14 cellular contexts compared by ENCODE assay signal in the genomic region with DNA sequence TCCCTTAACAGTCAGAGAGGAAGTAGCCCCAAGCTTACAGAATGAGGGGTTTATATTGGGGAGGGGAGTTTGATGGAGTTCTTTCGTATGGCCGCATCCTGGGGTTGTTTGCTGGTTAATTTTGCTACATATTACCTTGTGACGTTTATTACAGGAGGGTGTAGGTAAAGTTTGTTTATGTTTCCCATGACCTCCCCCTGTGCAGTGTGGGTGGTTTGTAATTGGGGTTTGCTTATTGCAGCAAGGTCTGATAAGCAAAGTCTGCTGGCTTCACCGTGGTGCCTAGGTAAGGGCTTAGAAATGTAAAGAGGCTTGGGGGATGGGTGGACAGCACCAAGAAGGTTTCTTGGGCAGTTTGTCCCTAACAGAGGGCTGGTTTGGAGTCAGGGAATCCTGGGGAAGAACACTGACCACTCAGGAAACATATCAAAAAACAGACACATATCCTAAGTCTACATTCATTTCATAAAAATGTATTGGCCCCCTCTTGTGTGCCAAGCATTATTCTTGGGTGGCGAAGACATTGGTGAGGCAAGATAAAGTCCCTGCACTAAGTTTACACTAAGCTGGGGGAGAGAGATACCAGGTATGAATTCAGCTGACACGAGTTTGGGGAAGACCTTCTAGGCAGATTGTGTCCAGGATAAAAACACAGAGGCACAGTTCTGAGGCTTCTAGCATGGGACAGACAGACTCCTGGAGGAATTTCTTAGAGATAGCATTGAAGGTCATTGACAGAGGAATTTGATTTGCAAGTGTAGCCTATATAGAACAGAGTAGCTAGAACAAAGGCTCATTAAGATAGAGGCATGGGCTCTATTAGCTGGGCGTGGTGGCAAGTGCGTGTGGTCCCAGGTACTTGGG. TPM values are rescaled to one million over a fixed set of nuclear protein-coding genes. Genes with fewer than 3 reads are reported as not detected.
A peak's percentile ranks its signal among the peaks of the same experiment; 100 is the strongest.
DNase-seq lines count a peak whose midpoint lies in the region; ATAC-seq, FAIRE-seq and TF ChIP-seq lines count a peak whose summit lies in the region.
"Had no signal": no experiment of that assay in that cellular context is flagged by ENCODE, and none has a peak within 500 bp of the region (broad histone marks: within the 10 kb centered on the region; RNA-seq: fewer than 3 reads in every experiment).

No MANE protein-coding gene starts in this region.

- no peak overlapping the region for H3K4me3 ChIP-seq in HepG2 (replicated peaks in 1 of 3; ENCODE audit: insufficient read depth in 1 of 3, low read depth in 2 of 3, low read length in 3 of 3)
- no peak overlapping the region for H3K4me3 ChIP-seq in right lobe of liver
- no peak overlapping the region for H3K4me3 ChIP-seq in right cardiac atrium (ENCODE audit: low read length)
- H3K4me3 ChIP-seq: gastroesophageal sphincter, uterus had no signal

- H3K4me1 ChIP-seq in HepG2 (ENCODE audit: insufficient read depth, low read length) = peaks cover 55% of the 10 kb centered on the region
- no peaks in the 10 kb centered on the region for H3K4me1 ChIP-seq in right lobe of liver
- peaks cover 7% of the 10 kb centered on the region for H3K4me1 ChIP-seq in right cardiac atrium (ENCODE audit: control insufficient read depth, insufficient read depth, low read length)
- H3K4me1 ChIP-seq: gastroesophageal sphincter, uterus had no signal

- H3K4me2 ChIP-seq in HepG2 (ENCODE audit: low read depth, low read length) = no peak overlapping the region

- peaks cover 7% of the 10 kb centered on the region for H3K36me3 Mint-ChIP-seq in type B pancreatic cell
- H3K36me3 Mint-ChIP-seq: naive B cell had no signal

- TF ChIP-seq POLR2A in HepG2 (IDR thresholded peaks at IDR 0.05; ENCODE audit: insufficient read depth in 1 of 2, low read depth in 2 of 2, low read length in 2 of 2) (no peak), right lobe of liver (IDR thresholded peaks at IDR 0.05) (no peak)

- intact Hi-C loops in HepG2 (cut with micrococcal nuclease; ENCODE audit: unreplicated experiment) (no loop called here), right lobe of liver (cut with DNase I) (no loop called here), right cardiac atrium (cut with DNase I) (no loop called here)

- H4K20me1 ChIP-seq in HepG2 (ENCODE audit: insufficient read depth, low read length) = no peaks in the 10 kb centered on the region

- no peaks in the 10 kb centered on the region for H3K79me2 ChIP-seq in HepG2 (ENCODE audit: insufficient read depth, low read length)

- no peak for TF ChIP-seq RAD21 in HepG2 (CRISPR knock-in tag; IDR thresholded peaks at IDR 0.05)

- ATAC-seq in HepG2 = no peak
- ATAC-seq in right lobe of liver = no peak
- peak in 1 of 2 donors; percentile 20 for ATAC-seq in right cardiac atrium
- ATAC-seq in activated CD4-positive, CD25-positive, alpha-beta regulatory T cell treated with anti-CD3 and anti-CD28 coated beads, Interleukin-2, amount 50 U/mL, for 24 hours = no peak
- ATAC-seq: gastroesophageal sphincter had no signal

- H3K27ac ChIP-seq in HepG2 (ENCODE audit: extremely low read length, insufficient read depth, low read length) = no peak overlapping the region
- H3K27ac ChIP-seq in right lobe of liver = no peak overlapping the region
- H3K27ac ChIP-seq in right cardiac atrium (ENCODE audit: low read length) = peak overlapping the region; percentile 97
- H3K27ac ChIP-seq: gastroesophageal sphincter, uterus had no signal

- H3K27me3 ChIP-seq in HepG2 (ENCODE audit: control insufficient read depth in 1 of 2, insufficient read depth in 2 of 2, low read length in 2 of 2) (no peaks in the 10 kb centered on the region), right lobe of liver (no peaks in the 10 kb centered on the region), right cardiac atrium (ENCODE audit: control insufficient read depth, insufficient read depth) (no peaks in the 10 kb centered on the region)
- H3K27me3 ChIP-seq: gastroesophageal sphincter, uterus had no signal

- H3K4me3 Mint-ChIP-seq in type B pancreatic cell = no peak overlapping the region

- POLR2A ChIA-PET in HepG2 (lab: Yijun Ruan, JAX) = interaction anchor here (1.9 to 2.0 kb wide), 2 partner anchors 10 to 13 kb away, joined by 8 to 11 read pairs; a partner anchor contains a TSS

- no peaks in the 10 kb centered on the region; a peak in 1 of 5 replicates for H3K36me3 ChIP-seq in HepG2 (replicated peaks in 1 of 2; ENCODE audit: control insufficient read depth in 1 of 2, insufficient read depth in 2 of 2, low read length in 2 of 2)
- no peaks in the 10 kb centered on the region for H3K36me3 ChIP-seq in right lobe of liver
- H3K36me3 ChIP-seq: uterus had no signal

- no peak for FAIRE-seq in HepG2 (lab: Jason Lieb, UNC)

- CTCF ChIA-PET in HepG2 (lab: Yijun Ruan, JAX; ENCODE audit: low intra/inter-chr PET ratio, low total read pairs) = no interaction called here

- BruUV-seq in HepG2 (replicated peaks; lab: Mats Ljungman, UMichigan) = no TSS peak

- DNase-seq in HepG2 (ENCODE audit: low spot score) = no peak
- no peak for DNase-seq in right lobe of liver
- no peak for DNase-seq in right cardiac atrium
- no peak for DNase-seq in type B pancreatic cell (ENCODE audit: extremely low spot score, unreplicated experiment)
- no peak for DNase-seq in NCI-H1105 treated with DMSO at 0.1 percent for 48 hours (lab: John Stamatoyannopoulos, UW)
- DNase-seq: activated CD4-positive, alpha-beta T cell treated with anti-CD3 and anti-CD28 coated beads, Interleukin-2, amount 50 U/mL, for 4 hours; naive B cell; NCI-H187 treated with DMSO at 0.1 percent for 48 hours; NCI-H748 treated with DMSO at 0.1 percent for 48 hours; stimulated activated CD4-positive, alpha-beta T cell treated with anti-CD3 and anti-CD28 coated beads, Interleukin-2, amount 100 ng/mL, for 24 hours; T1000; uterus had no signal

- in situ Hi-C loops in HepG2 (cut with HindIII; ENCODE audit: extremely low pct_ligation_motif_present, low pct_unique_long_range_greater_than_20kb) = no loop called here

- H3K9me3 ChIP-seq in HepG2 (ENCODE audit: low read length) (no peaks in the 10 kb centered on the region), right lobe of liver (no peaks in the 10 kb centered on the region), right cardiac atrium (ENCODE audit: control insufficient read depth, low read length) (no peaks in the 10 kb centered on the region)
- H3K9me3 ChIP-seq: gastroesophageal sphincter, uterus had no signal

- H3K9ac ChIP-seq in HepG2 (ENCODE audit: insufficient read depth, low read depth, low read length) = no peak overlapping the region

- no peaks in the 10 kb centered on the region for H3K27me3 Mint-ChIP-seq in type B pancreatic cell
- H3K27me3 Mint-ChIP-seq: naive B cell had no signal

- H3K9me3 Mint-ChIP-seq in type B pancreatic cell = no peaks in the 10 kb centered on the region
- H3K9me3 Mint-ChIP-seq: naive B cell had no signal

- no peak for TF ChIP-seq CTCF in HepG2 (CRISPR knock-in tag; IDR thresholded peaks at IDR 0.05)
- TF ChIP-seq CTCF in right lobe of liver (IDR thresholded peaks at IDR 0.05) = no peak
- no peak for TF ChIP-seq CTCF in type B pancreatic cell (conservative IDR thresholded peaks at IDR 0.05)

- WGBS in HepG2 (ENCODE audit: low lambda C conversion rate) = 69% methylated on average over 8 of the region's 8 CpGs
- 62% methylated on average over 5 of the region's 8 CpGs for WGBS in right lobe of liver (ENCODE audit: insufficient coverage, low coverage, low lambda C conversion rate, missing lambda C conversion rate)
- WGBS in right cardiac atrium = 65% methylated on average over 8 of the region's 8 CpGs

- H3K4me1 Mint-ChIP-seq in type B pancreatic cell (ENCODE audit: unreplicated experiment) = peaks cover 30% of the 10 kb centered on the region

- peak overlapping the region; percentile 76 for H3K27ac Mint-ChIP-seq in type B pancreatic cell

- H2AFZ ChIP-seq in HepG2 (ENCODE audit: low read length) = no peak overlapping the region

- TF ChIP-seq EP300 in HepG2 (IDR thresholded peaks at IDR 0.05; ENCODE audit: low read depth in 2 of 2, low read length in 2 of 2) (no peak), HepG2 (CRISPR knock-in tag; IDR thresholded peaks at IDR 0.05; ENCODE audit: borderline replicate concordance) (no peak)

RNA-seq across cellular contexts. Expression of a gene that starts 9.6 kb away (rescaled TPM):
- total RNA-seq in HepG2 (2016; rRNA removed; fragmentation: Illumina TruSeq; extraction: Trizol) = 7.3 and 9.1 TPM in 2 replicates
- total RNA-seq in HepG2 (2016; cell fraction: cytosol; rRNA removed; fragmentation: Illumina TruSeq; extraction: Trizol; ENCODE audit: low read depth) = 2.8 and 3.1 TPM in 2 replicates
- 5.9 and 8.3 TPM in 2 replicates for total RNA-seq in HepG2 (2016; cell fraction: insoluble cytoplasmic fraction; rRNA removed; fragmentation: Illumina TruSeq; extraction: Trizol)
- total RNA-seq in HepG2 (2016; cell fraction: membrane; rRNA removed; fragmentation: Illumina TruSeq; extraction: Trizol) = 6.4 and 7.9 TPM in 2 replicates
- total RNA-seq in HepG2 (2016; cell fraction: nucleus; rRNA removed; fragmentation: Illumina TruSeq; extraction: Trizol) = 7.4 and 7.9 TPM in 2 replicates
- 4.1 and 4.8 TPM in 2 replicates for polyA plus RNA-seq in HepG2 (2011; rRNA removed)
- polyA plus RNA-seq in HepG2 (2011; cell fraction: cytosol; rRNA removed) = 4.1 and 4.5 TPM in 2 replicates
- polyA plus RNA-seq in HepG2 (2011; cell fraction: nucleus; rRNA removed) = 11.6 and 12.2 TPM in 2 replicates
- polyA plus RNA-seq in HepG2 (2012) = 3.6 and 4.9 TPM in 2 replicates
- 1.7 and 2.0 TPM in 2 replicates for polyA plus RNA-seq in HepG2 (2016; cell fraction: cytosol; fragmentation: Illumina TruSeq; extraction: Trizol; ENCODE audit: low read depth)
- polyA plus RNA-seq in HepG2 (2016; cell fraction: insoluble cytoplasmic fraction; fragmentation: Illumina TruSeq; extraction: Trizol; ENCODE audit: low read depth) = 6.8 and 7.3 TPM in 2 replicates
- polyA plus RNA-seq in HepG2 (2016; cell fraction: membrane; fragmentation: Illumina TruSeq; extraction: Trizol; ENCODE audit: low read depth) = 4.0 TPM in 2 replicates
- 18.1 and 18.6 TPM in 2 replicates for polyA plus RNA-seq in HepG2 (2016; cell fraction: nucleus; fragmentation: Illumina TruSeq; extraction: Trizol; ENCODE audit: insufficient read depth, low read depth)
- 4.3 and 10.8 TPM in 2 replicates for polyA minus RNA-seq in HepG2 (2011; rRNA and poly(A)+ RNA removed; ENCODE audit: low replicate concordance)
- polyA minus RNA-seq in HepG2 (2011; cell fraction: cytosol; rRNA and poly(A)+ RNA removed) = 6.1 and 6.6 TPM in 2 replicates
- polyA minus RNA-seq in HepG2 (2011; cell fraction: nucleus; rRNA and poly(A)+ RNA removed) = 7.7 and 8.7 TPM in 2 replicates
- 1 to 10 TPM; 3.2 to 6.5 (median 4.8) TPM for total RNA-seq in right lobe of liver
- total RNA-seq in right cardiac atrium = 10 to 100 TPM in 3 of 4 donors, 1 to 10 TPM in 1; 9.6 to 12.5 (median 12.3) TPM
- 7.0 TPM for polyA plus RNA-seq in right cardiac atrium
- 16.8 and 20.2 TPM in 2 replicates for total RNA-seq in type B pancreatic cell (ENCODE audit: low replicate concordance)

RNA-seq across cellular contexts. Expression of a gene that starts 14.0 kb away (rescaled TPM):
- total RNA-seq in HepG2 (2016; rRNA removed; fragmentation: Illumina TruSeq; extraction: Trizol) (8.8 and 10.2 TPM in 2 replicates), right lobe of liver (1 to 10 TPM; 5.3 to 9.7 (median 6.4) TPM), right cardiac atrium (10 to 100 TPM in 3 of 4 donors, 1 to 10 TPM in 1; 9.1 to 14.6 (median 12.6) TPM), type B pancreatic cell (ENCODE audit: low replicate concordance) (9.3 and 11.4 TPM in 2 replicates)
- 2.7 and 2.8 TPM in 2 replicates for total RNA-seq in HepG2 (2016; cell fraction: cytosol; rRNA removed; fragmentation: Illumina TruSeq; extraction: Trizol; ENCODE audit: low read depth)
- total RNA-seq in HepG2 (2016; cell fraction: insoluble cytoplasmic fraction; rRNA removed; fragmentation: Illumina TruSeq; extraction: Trizol) = 10.3 and 10.8 TPM in 2 replicates
- 8.9 and 9.2 TPM in 2 replicates for total RNA-seq in HepG2 (2016; cell fraction: membrane; rRNA removed; fragmentation: Illumina TruSeq; extraction: Trizol)
- total RNA-seq in HepG2 (2016; cell fraction: nucleus; rRNA removed; fragmentation: Illumina TruSeq; extraction: Trizol) = 7.3 and 9.1 TPM in 2 replicates
- polyA plus RNA-seq in HepG2 (2011; rRNA removed) (7.0 and 7.2 TPM in 2 replicates), right cardiac atrium (10.3 TPM)
- polyA plus RNA-seq in HepG2 (2011; cell fraction: cytosol; rRNA removed) = 5.7 and 6.4 TPM in 2 replicates
- 9.4 and 11.1 TPM in 2 replicates for polyA plus RNA-seq in HepG2 (2011; cell fraction: nucleus; rRNA removed)
- polyA plus RNA-seq in HepG2 (2012) = 2.3 and 3.6 TPM in 2 replicates
- polyA plus RNA-seq in HepG2 (2016; cell fraction: cytosol; fragmentation: Illumina TruSeq; extraction: Trizol; ENCODE audit: low read depth) = 1.7 and 1.9 TPM in 2 replicates
- 9.4 and 9.8 TPM in 2 replicates for polyA plus RNA-seq in HepG2 (2016; cell fraction: insoluble cytoplasmic fraction; fragmentation: Illumina TruSeq; extraction: Trizol; ENCODE audit: low read depth)
- polyA plus RNA-seq in HepG2 (2016; cell fraction: membrane; fragmentation: Illumina TruSeq; extraction: Trizol; ENCODE audit: low read depth) = 5.7 and 5.8 TPM in 2 replicates
- 12.4 and 13.5 TPM in 2 replicates for polyA plus RNA-seq in HepG2 (2016; cell fraction: nucleus; fragmentation: Illumina TruSeq; extraction: Trizol; ENCODE audit: insufficient read depth, low read depth)
- polyA minus RNA-seq in HepG2 (2011; rRNA and poly(A)+ RNA removed; ENCODE audit: low replicate concordance) = 12.9 and 13.6 TPM in 2 replicates
- 5.2 and 6.2 TPM in 2 replicates for polyA minus RNA-seq in HepG2 (2011; cell fraction: cytosol; rRNA and poly(A)+ RNA removed)
- 12.5 and 16.8 TPM in 2 replicates for polyA minus RNA-seq in HepG2 (2011; cell fraction: nucleus; rRNA and poly(A)+ RNA removed)

RNA-seq across cellular contexts. Expression of a gene that starts 22.3 kb away (rescaled TPM):
- 26.6 and 34.4 TPM in 2 replicates for total RNA-seq in HepG2 (2016; rRNA removed; fragmentation: Illumina TruSeq; extraction: Trizol)
- total RNA-seq in HepG2 (2016; cell fraction: cytosol; rRNA removed; fragmentation: Illumina TruSeq; extraction: Trizol; ENCODE audit: low read depth) = 6.1 and 6.9 TPM in 2 replicates
- 23.0 and 34.5 TPM in 2 replicates for total RNA-seq in HepG2 (2016; cell fraction: insoluble cytoplasmic fraction; rRNA removed; fragmentation: Illumina TruSeq; extraction: Trizol)
- 19.9 and 22.9 TPM in 2 replicates for total RNA-seq in HepG2 (2016; cell fraction: membrane; rRNA removed; fragmentation: Illumina TruSeq; extraction: Trizol)
- total RNA-seq in HepG2 (2016; cell fraction: nucleus; rRNA removed; fragmentation: Illumina TruSeq; extraction: Trizol) = 17.6 and 18.7 TPM in 2 replicates
- polyA plus RNA-seq in HepG2 (2011; rRNA removed) = 26.7 and 40.0 TPM in 2 replicates
- polyA plus RNA-seq in HepG2 (2011; cell fraction: cytosol; rRNA removed) = 22.2 and 36.8 TPM in 2 replicates
- 67.1 and 79.3 TPM in 2 replicates for polyA plus RNA-seq in HepG2 (2011; cell fraction: nucleus; rRNA removed)
- 22.9 and 30.0 TPM in 2 replicates for polyA plus RNA-seq in HepG2 (2012)
- 6.4 and 7.1 TPM in 2 replicates for polyA plus RNA-seq in HepG2 (2016; cell fraction: cytosol; fragmentation: Illumina TruSeq; extraction: Trizol; ENCODE audit: low read depth)
- 32.0 and 39.1 TPM in 2 replicates for polyA plus RNA-seq in HepG2 (2016; cell fraction: insoluble cytoplasmic fraction; fragmentation: Illumina TruSeq; extraction: Trizol; ENCODE audit: low read depth)
- polyA plus RNA-seq in HepG2 (2016; cell fraction: membrane; fragmentation: Illumina TruSeq; extraction: Trizol; ENCODE audit: low read depth) = 19.7 and 20.2 TPM in 2 replicates
- 50.4 and 51.1 TPM in 2 replicates for polyA plus RNA-seq in HepG2 (2016; cell fraction: nucleus; fragmentation: Illumina TruSeq; extraction: Trizol; ENCODE audit: insufficient read depth, low read depth)
- polyA minus RNA-seq in HepG2 (2011; rRNA and poly(A)+ RNA removed; ENCODE audit: low replicate concordance) = 11.8 and 40.3 TPM in 2 replicates
- 18.5 and 21.5 TPM in 2 replicates for polyA minus RNA-seq in HepG2 (2011; cell fraction: cytosol; rRNA and poly(A)+ RNA removed)
- 7.8 and 8.2 TPM in 2 replicates for polyA minus RNA-seq in HepG2 (2011; cell fraction: nucleus; rRNA and poly(A)+ RNA removed)
- total RNA-seq in right lobe of liver = 10 to 100 TPM; 14.7 to 21.2 (median 18.8) TPM
- total RNA-seq in right cardiac atrium = 10 to 100 TPM; 40.9 to 65.6 (median 52.5) TPM
- 66.7 TPM for polyA plus RNA-seq in right cardiac atrium
- 58.7 and 59.6 TPM in 2 replicates for total RNA-seq in type B pancreatic cell (ENCODE audit: low replicate concordance)

RNA-seq across cellular contexts. Expression of a gene that starts 22.9 kb away (rescaled TPM):
- total RNA-seq in HepG2 (2016; rRNA removed; fragmentation: Illumina TruSeq; extraction: Trizol) (5.4 and 5.8 TPM in 2 replicates), right lobe of liver (10 to 100 TPM in 1 of 6 experiments, 1 to 10 TPM in 5; 4.0 to 11.5 (median 6.5) TPM), right cardiac atrium (10 to 100 TPM; 10.8 to 16.1 (median 13.9) TPM), type B pancreatic cell (ENCODE audit: low replicate concordance) (9.8 and 14.3 TPM in 2 replicates)
- 13.1 and 13.2 TPM in 2 replicates for total RNA-seq in HepG2 (2016; cell fraction: cytosol; rRNA removed; fragmentation: Illumina TruSeq; extraction: Trizol; ENCODE audit: low read depth)
- total RNA-seq in HepG2 (2016; cell fraction: insoluble cytoplasmic fraction; rRNA removed; fragmentation: Illumina TruSeq; extraction: Trizol) = 4.0 and 4.8 TPM in 2 replicates
- total RNA-seq in HepG2 (2016; cell fraction: membrane; rRNA removed; fragmentation: Illumina TruSeq; extraction: Trizol) = 8.5 and 11.4 TPM in 2 replicates
- 2.6 and 3.6 TPM in 2 replicates for total RNA-seq in HepG2 (2016; cell fraction: nucleus; rRNA removed; fragmentation: Illumina TruSeq; extraction: Trizol)
- polyA plus RNA-seq in HepG2 (2011; rRNA removed) (2.4 and 2.9 TPM in 2 replicates), right cardiac atrium (12.9 TPM)
- 2.7 and 3.8 TPM in 2 replicates for polyA plus RNA-seq in HepG2 (2011; cell fraction: cytosol; rRNA removed)
- polyA plus RNA-seq in HepG2 (2011; cell fraction: nucleus; rRNA removed) = 4.5 TPM in 2 replicates
- 2.3 and 3.6 TPM in 2 replicates for polyA plus RNA-seq in HepG2 (2012)
- polyA plus RNA-seq in HepG2 (2016; cell fraction: cytosol; fragmentation: Illumina TruSeq; extraction: Trizol; ENCODE audit: low read depth) = 17.2 and 20.6 TPM in 2 replicates
- 5.4 and 6.1 TPM in 2 replicates for polyA plus RNA-seq in HepG2 (2016; cell fraction: insoluble cytoplasmic fraction; fragmentation: Illumina TruSeq; extraction: Trizol; ENCODE audit: low read depth)
- polyA plus RNA-seq in HepG2 (2016; cell fraction: membrane; fragmentation: Illumina TruSeq; extraction: Trizol; ENCODE audit: low read depth) = 16.0 and 17.2 TPM in 2 replicates
- 6.9 and 8.3 TPM in 2 replicates for polyA plus RNA-seq in HepG2 (2016; cell fraction: nucleus; fragmentation: Illumina TruSeq; extraction: Trizol; ENCODE audit: insufficient read depth, low read depth)
- 1.7 and 2.7 TPM in 2 replicates for polyA minus RNA-seq in HepG2 (2011; rRNA and poly(A)+ RNA removed; ENCODE audit: low replicate concordance)
- polyA minus RNA-seq in HepG2 (2011; cell fraction: cytosol; rRNA and poly(A)+ RNA removed) = 1.8 and 2.9 TPM in 2 replicates
- 2.0 and 2.4 TPM in 2 replicates for polyA minus RNA-seq in HepG2 (2011; cell fraction: nucleus; rRNA and poly(A)+ RNA removed)

RNA-seq across cellular contexts. Expression of a gene that starts 36.9 kb away (rescaled TPM):
- total RNA-seq in HepG2 (2016; rRNA removed; fragmentation: Illumina TruSeq; extraction: Trizol) (not detected in 2 replicates), right lobe of liver (1 to 10 TPM; 2.4 to 6.5 (median 5.6) TPM), right cardiac atrium (1 to 10 TPM; 7.9 to 9.7 (median 9.2) TPM), type B pancreatic cell (ENCODE audit: low replicate concordance) (22.4 and 29.1 TPM in 2 replicates)
- not detected in 2 replicates for total RNA-seq in HepG2 (2016; cell fraction: cytosol; rRNA removed; fragmentation: Illumina TruSeq; extraction: Trizol; ENCODE audit: low read depth)
- not detected in 2 replicates for total RNA-seq in HepG2 (2016; cell fraction: insoluble cytoplasmic fraction; rRNA removed; fragmentation: Illumina TruSeq; extraction: Trizol)
- not detected in 2 replicates for total RNA-seq in HepG2 (2016; cell fraction: membrane; rRNA removed; fragmentation: Illumina TruSeq; extraction: Trizol)
- total RNA-seq in HepG2 (2016; cell fraction: nucleus; rRNA removed; fragmentation: Illumina TruSeq; extraction: Trizol) = not detected in 2 replicates
- polyA plus RNA-seq in HepG2 (2011; rRNA removed) (0.01 TPM in 1 of 2 replicates, not detected in the other), right cardiac atrium (4.3 TPM)
- 0.03 TPM in 1 of 2 replicates, not detected in the other for polyA plus RNA-seq in HepG2 (2011; cell fraction: cytosol; rRNA removed)
- polyA plus RNA-seq in HepG2 (2011; cell fraction: nucleus; rRNA removed) = 0.05 TPM in 1 of 2 replicates, not detected in the other
- polyA plus RNA-seq in HepG2 (2012) = 0.11 TPM in 1 of 2 replicates, not detected in the other
- polyA plus RNA-seq in HepG2 (2016; cell fraction: cytosol; fragmentation: Illumina TruSeq; extraction: Trizol; ENCODE audit: low read depth) = not detected in 2 replicates
- polyA plus RNA-seq in HepG2 (2016; cell fraction: insoluble cytoplasmic fraction; fragmentation: Illumina TruSeq; extraction: Trizol; ENCODE audit: low read depth) = not detected in 2 replicates
- not detected in 2 replicates for polyA plus RNA-seq in HepG2 (2016; cell fraction: membrane; fragmentation: Illumina TruSeq; extraction: Trizol; ENCODE audit: low read depth)
- not detected in 2 replicates for polyA plus RNA-seq in HepG2 (2016; cell fraction: nucleus; fragmentation: Illumina TruSeq; extraction: Trizol; ENCODE audit: insufficient read depth, low read depth)
- polyA minus RNA-seq in HepG2 (2011; rRNA and poly(A)+ RNA removed; ENCODE audit: low replicate concordance) = 10.5 TPM in 1 of 2 replicates, not detected in the other
- not detected in 2 replicates for polyA minus RNA-seq in HepG2 (2011; cell fraction: cytosol; rRNA and poly(A)+ RNA removed)
- not detected in 2 replicates for polyA minus RNA-seq in HepG2 (2011; cell fraction: nucleus; rRNA and poly(A)+ RNA removed)
